ENCODE assay signal across 27 cellular contexts in the genomic region with DNA sequence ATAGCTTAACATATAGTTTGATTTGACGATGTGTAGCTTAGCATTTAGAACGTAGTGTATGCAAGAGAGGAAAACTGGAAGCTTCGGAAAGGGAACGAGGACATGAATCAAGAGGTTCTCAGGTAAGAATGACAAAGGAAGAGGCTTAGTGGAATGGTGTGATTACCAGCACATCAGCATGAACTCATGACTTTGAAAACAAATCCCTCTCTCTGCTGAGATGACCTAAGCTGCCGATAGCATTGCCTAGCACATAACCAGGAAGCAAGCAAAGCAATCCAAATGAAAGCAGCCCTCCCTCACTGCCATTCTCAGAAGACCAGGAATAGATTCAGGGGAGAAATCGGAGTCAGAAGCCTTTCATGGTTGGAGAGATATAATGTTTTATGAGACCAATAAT. TPM values are rescaled to one million over a fixed set of nuclear protein-coding genes. Genes with fewer than 3 reads are reported as not detected.
"Had no signal": no experiment of that assay in that cellular context is flagged by ENCODE, and none has a peak within 500 bp of the region (broad histone marks: within the 10 kb centered on the region; RNA-seq: fewer than 3 reads in every experiment).

No MANE protein-coding gene starts in this region.

- H3K4me2 ChIP-seq: smooth muscle cell had no signal

- H3K4me3 ChIP-seq: gastrocnemius medialis, left ventricle myocardium inferior, sigmoid colon, smooth muscle cell, stomach, vagina had no signal

- H3K27ac Mint-ChIP-seq: activated CD4-positive, alpha-beta memory T cell treated with anti-CD3 and anti-CD28 coated beads, Interleukin-2, amount 10 ng/mL, durations not matched to agents 7 days and 5 days; activated naive CD4-positive, alpha-beta T cell treated with anti-CD3 and anti-CD28 coated beads, Interleukin-2, amount 10 ng/mL, durations not matched to agents 7 days and 5 days; activated T-cell treated with anti-CD3 and anti-CD28 coated beads, Interleukin-2, amount 50 U/mL, for 72 hours; natural killer cell; progenitor cell of endocrine pancreas; stimulated activated memory B cell treated with anti-CD40 and anti-IgM and Interleukin-4, amounts not matched to agents 10 μg/mL and 1 μg/mL and 100 μg/mL, for 72 hours; T-helper 1 cell treated with Interleukin-12 subunit alpha and Interleukin-12 subunit beta and Interleukin-4 antibody, amounts not matched to agents 30 μg/mL and 1 μg/mL, for 36 hours; type B pancreatic cell had no signal

- DNase-seq: activated CD4-positive, alpha-beta memory T cell treated with anti-CD3 and anti-CD28 coated beads, Interleukin-2, amount 10 ng/mL, durations not matched to agents 7 days and 5 days; activated CD4-positive, alpha-beta T cell treated with anti-CD3 and anti-CD28 coated beads for 48 hours; activated effector memory CD4-positive, alpha-beta T cell treated with anti-CD3 and anti-CD28 coated beads, Interleukin-2, amount 50 U/mL, for 16 hours; activated naive CD4-positive, alpha-beta T cell treated with anti-CD3 and anti-CD28 coated beads, Interleukin-2, amount 10 ng/mL, durations not matched to agents 7 days and 5 days; activated T-cell treated with anti-CD3 and anti-CD28 coated beads, Interleukin-2, amount 50 U/mL, for 72 hours; central memory CD4-positive, alpha-beta T cell; dermis blood vessel endothelial cell; effector CD8-positive, alpha-beta T cell; gastrocnemius medialis; left ventricle myocardium inferior; midbrain; natural killer cell; retina; sigmoid colon; stimulated activated CD4-positive, alpha-beta T cell treated with anti-CD3 and anti-CD28 coated beads, Interleukin-15, amount 100 ng/mL, for 24 hours; stomach had no signal

- H3K4me3 Mint-ChIP-seq: activated CD4-positive, alpha-beta memory T cell treated with anti-CD3 and anti-CD28 coated beads, Interleukin-2, amount 10 ng/mL, durations not matched to agents 7 days and 5 days; activated naive CD4-positive, alpha-beta T cell treated with anti-CD3 and anti-CD28 coated beads, Interleukin-2, amount 10 ng/mL, durations not matched to agents 7 days and 5 days; activated T-cell treated with anti-CD3 and anti-CD28 coated beads, Interleukin-2, amount 50 U/mL, for 72 hours; natural killer cell; stimulated activated memory B cell treated with anti-CD40 and anti-IgM and Interleukin-4, amounts not matched to agents 10 μg/mL and 1 μg/mL and 100 μg/mL, for 72 hours; T-helper 1 cell treated with Interleukin-12 subunit alpha and Interleukin-12 subunit beta and Interleukin-4 antibody, amounts not matched to agents 30 μg/mL and 1 μg/mL, for 36 hours; type B pancreatic cell had no signal

- H3K36me3 Mint-ChIP-seq: activated naive CD4-positive, alpha-beta T cell treated with anti-CD3 and anti-CD28 coated beads, Interleukin-2, amount 10 ng/mL, durations not matched to agents 7 days and 5 days; brain; natural killer cell; stimulated activated memory B cell treated with anti-CD40 and anti-IgM and Interleukin-4, amounts not matched to agents 10 μg/mL and 1 μg/mL and 100 μg/mL, for 72 hours; type B pancreatic cell had no signal

- H3K36me3 ChIP-seq: gastrocnemius medialis, left ventricle myocardium inferior, sigmoid colon, stomach, vagina had no signal

- H3K9me3 ChIP-seq: gastrocnemius medialis, left ventricle myocardium inferior, sigmoid colon, stomach, vagina had no signal

- H3K27ac ChIP-seq: gastrocnemius medialis, left ventricle myocardium inferior, sigmoid colon, stomach, vagina had no signal

- H3K9me3 Mint-ChIP-seq: activated CD4-positive, alpha-beta memory T cell treated with anti-CD3 and anti-CD28 coated beads, Interleukin-2, amount 10 ng/mL, durations not matched to agents 7 days and 5 days; activated naive CD4-positive, alpha-beta T cell treated with anti-CD3 and anti-CD28 coated beads, Interleukin-2, amount 10 ng/mL, durations not matched to agents 7 days and 5 days; activated T-cell treated with anti-CD3 and anti-CD28 coated beads, Interleukin-2, amount 50 U/mL, for 72 hours; brain; natural killer cell; stimulated activated memory B cell treated with anti-CD40 and anti-IgM and Interleukin-4, amounts not matched to agents 10 μg/mL and 1 μg/mL and 100 μg/mL, for 72 hours; T-helper 1 cell treated with Interleukin-12 subunit alpha and Interleukin-12 subunit beta and Interleukin-4 antibody, amounts not matched to agents 30 μg/mL and 1 μg/mL, for 36 hours; type B pancreatic cell had no signal

- H3K4me1 ChIP-seq: left ventricle myocardium inferior, sigmoid colon, stomach, vagina had no signal

- H3K4me1 Mint-ChIP-seq: activated naive CD4-positive, alpha-beta T cell treated with anti-CD3 and anti-CD28 coated beads, Interleukin-2, amount 10 ng/mL, durations not matched to agents 7 days and 5 days; natural killer cell; stimulated activated memory B cell treated with anti-CD40 and anti-IgM and Interleukin-4, amounts not matched to agents 10 μg/mL and 1 μg/mL and 100 μg/mL, for 72 hours had no signal

- ATAC-seq: esophagus mucosa; gastrocnemius medialis; natural killer cell; stimulated activated memory B cell treated with anti-CD40 and anti-IgM and Interleukin-4, amounts not matched to agents 10 μg/mL and 1 μg/mL and 100 μg/mL, for 72 hours had no signal

- H3K27me3 ChIP-seq: vagina had no signal

RNA-seq across cellular contexts. Expression of gene CCL1, which starts 51.3 kb away (rescaled TPM):
- total RNA-seq: activated T-cell treated with anti-CD3 and anti-CD28 coated beads, Interleukin-2, amount 50 U/mL, for 72 hours; dermis blood vessel endothelial cell; esophagus mucosa; gastrocnemius medialis; left ventricle myocardium inferior; lung microvascular endothelial cell; natural killer cell; osteoblast; progenitor cell of endocrine pancreas; sigmoid colon; smooth muscle cell; stomach; temporal lobe; vagina had no signal
- polyA plus RNA-seq: sigmoid colon, smooth muscle cell, stomach had no signal

RNA-seq across cellular contexts. Expression of gene CCL13, which starts 58.1 kb away (rescaled TPM):
- total RNA-seq: activated CD4-positive, alpha-beta memory T cell treated with anti-CD3 and anti-CD28 coated beads, Interleukin-2, amount 10 ng/mL, durations not matched to agents 7 days and 5 days; activated T-cell treated with anti-CD3 and anti-CD28 coated beads, Interleukin-2, amount 50 U/mL, for 72 hours; dermis blood vessel endothelial cell; lung microvascular endothelial cell; natural killer cell; progenitor cell of endocrine pancreas; smooth muscle cell had no signal
- polyA plus RNA-seq: smooth muscle cell had no signal
